24 cellular contexts compared by ENCODE assay signal in genomic region chr3:49611714-49612113, GRCh38. TPM values are rescaled to one million over a fixed set of nuclear protein-coding genes. Genes with fewer than 3 reads are reported as not detected.
DNase-seq lines count a peak whose midpoint lies in the region; ATAC-seq and TF ChIP-seq lines count a peak whose summit lies in the region.
"Had no signal": no experiment of that assay in that cellular context is flagged by ENCODE, and none has a peak within 500 bp of the region (broad histone marks: within the 10 kb centered on the region; RNA-seq: fewer than 3 reads in every experiment).

No MANE protein-coding gene starts in this region.

- no peak overlapping the region for H3K9ac ChIP-seq in endodermal cell (ENCODE audit: extremely low read depth, low read length, poor library complexity, severe bottlenecking)
- H3K9ac ChIP-seq: BLaER1 treated with 17β-estradiol and CSF1 and Interleukin-3, amounts not matched to agents 10 nM and 100 nM had no signal

- H3K4me3 ChIP-seq in breast epithelium (no peak overlapping the region), endodermal cell (ENCODE audit: low read length) (no peak overlapping the region), upper lobe of right lung (no peak overlapping the region)
- H3K4me3 ChIP-seq: BLaER1 treated with 17β-estradiol and CSF1 and Interleukin-3, amounts not matched to agents 10 nM and 100 nM; HAP-1 had no signal

- no peak overlapping the region for H3K27ac Mint-ChIP-seq in MCF 10A (ENCODE audit: low read depth, unreplicated experiment)
- no peak overlapping the region for H3K27ac Mint-ChIP-seq in endodermal cell
- H3K27ac Mint-ChIP-seq: CD4-positive, alpha-beta T cell; HFFc6 had no signal

- no TSS peak for BruUV-seq in MCF 10A (replicated peaks; lab: Mats Ljungman, UMichigan)

- POLR2A ChIA-PET in MCF 10A (lab: Yijun Ruan, JAX): interaction anchor here (0.6 to 1.0 kb wide), 3 partner anchors 9 to 27 kb away, joined by 3 read pairs; no protein-coding TSS in a partner anchor

- TF ChIP-seq CTCF in MCF 10A (IDR thresholded peaks at IDR 0.05; ENCODE audit: unreplicated experiment) (no peak), breast epithelium (IDR thresholded peaks at IDR 0.05) (no peak), endodermal cell (conservative IDR thresholded peaks at IDR 0.05) (no peak), upper lobe of right lung (IDR thresholded peaks at IDR 0.05) (no peak)

- TF ChIP-seq POLR2A in breast epithelium (IDR thresholded peaks at IDR 0.05): no peak

- H3K9me3 ChIP-seq in breast epithelium: no peaks in the 10 kb centered on the region
- H3K9me3 ChIP-seq in endodermal cell (ENCODE audit: control insufficient read depth, low read length): no peaks in the 10 kb centered on the region
- H3K9me3 ChIP-seq in upper lobe of right lung: peaks cover 4% of the 10 kb centered on the region
- H3K9me3 ChIP-seq: HAP-1 had no signal

- H3K9me3 Mint-ChIP-seq in MCF 10A (ENCODE audit: unreplicated experiment) (no peaks in the 10 kb centered on the region), endodermal cell (peaks cover 4% of the 10 kb centered on the region)
- H3K9me3 Mint-ChIP-seq: HFFc6 had no signal

- peaks cover 13% of the 10 kb centered on the region for H3K4me1 Mint-ChIP-seq in MCF 10A (ENCODE audit: insufficient read depth, unreplicated experiment)
- peaks cover 6% of the 10 kb centered on the region for H3K4me1 Mint-ChIP-seq in endodermal cell

- no peaks in the 10 kb centered on the region for H3K4me1 ChIP-seq in breast epithelium
- H3K4me1 ChIP-seq in endodermal cell (ENCODE audit: control insufficient read depth, insufficient read depth, low read length): no peaks in the 10 kb centered on the region
- H3K4me1 ChIP-seq in upper lobe of right lung: no peaks in the 10 kb centered on the region
- H3K4me1 ChIP-seq: BLaER1 treated with 17β-estradiol and CSF1 and Interleukin-3, amounts not matched to agents 10 nM and 100 nM; HAP-1 had no signal

- H3K27ac ChIP-seq in breast epithelium: no peak overlapping the region
- no peak overlapping the region for H3K27ac ChIP-seq in endodermal cell (ENCODE audit: low read depth, low read length)
- no peak overlapping the region for H3K27ac ChIP-seq in upper lobe of right lung
- H3K27ac ChIP-seq: BLaER1 treated with 17β-estradiol and CSF1 and Interleukin-3, amounts not matched to agents 10 nM and 100 nM had no signal

- H3K36me3 Mint-ChIP-seq in MCF 10A (ENCODE audit: insufficient read depth, unreplicated experiment): peaks cover 12% of the 10 kb centered on the region
- H3K36me3 Mint-ChIP-seq in endodermal cell (ENCODE audit: low read depth): peaks cover 2% of the 10 kb centered on the region

- H3K4me3 Mint-ChIP-seq in MCF 10A (ENCODE audit: unreplicated experiment) (no peak overlapping the region), endodermal cell (no peak overlapping the region)
- H3K4me3 Mint-ChIP-seq: CD4-positive, alpha-beta T cell; HFFc6 had no signal

- no peak for ATAC-seq in upper lobe of right lung
- no peak for ATAC-seq in GM21528 (IDR thresholded peaks at IDR 0.05; ENCODE audit: low FRiP score, unreplicated experiment)

- CTCF ChIA-PET in MCF 10A (lab: Yijun Ruan, JAX): interaction anchor here (0.6 to 1.1 kb wide), 2 partner anchors 12 to 73 kb away, joined by 3 to 4 read pairs; no protein-coding TSS in a partner anchor

- peak; percentile 66 for DNase-seq in MCF 10A (ENCODE audit: unreplicated experiment)
- no peak for DNase-seq in breast epithelium (ENCODE audit: low spot score in 2 of 2)
- peak; percentile 22 for DNase-seq in endodermal cell
- DNase-seq in mesenteric fat pad (ENCODE audit: low spot score): peak; percentile 3
- DNase-seq in upper lobe of right lung: peak; percentile 11
- DNase-seq in SW 1271 (lab: John Stamatoyannopoulos, UW): no peak
- DNase-seq in COLO829 (ENCODE audit: low spot score): no peak
- DNase-seq: AML-193; CD4-positive, alpha-beta T cell; COR-L47; DMS53; GOT3; HFFc6; Karpas-422; MM.1S; NCI-H2029; NCI-H446 treated with DMSO at 0.1 percent for 48 hours; NCI-H526 treated with DMSO at 0.1 percent for 48 hours; RPMI8226; SHP77 had no signal

- intact Hi-C loops in MCF 10A (cut with micrococcal nuclease) (no loop called here), breast epithelium (cut with DNase I; ENCODE audit: low total_unique reads) (no loop called here), upper lobe of right lung (cut with DNase I) (no loop called here)

- H3K27me3 ChIP-seq in breast epithelium (no peaks in the 10 kb centered on the region), endodermal cell (ENCODE audit: control insufficient read depth, insufficient read depth, low read length, poor library complexity, severe bottlenecking) (no peaks in the 10 kb centered on the region), upper lobe of right lung (no peaks in the 10 kb centered on the region)
- H3K27me3 ChIP-seq: BLaER1 treated with 17β-estradiol and CSF1 and Interleukin-3, amounts not matched to agents 10 nM and 100 nM had no signal

- H3K36me3 ChIP-seq in breast epithelium (no peaks in the 10 kb centered on the region), endodermal cell (ENCODE audit: control insufficient read depth, insufficient read depth, low read length) (no peaks in the 10 kb centered on the region), upper lobe of right lung (no peaks in the 10 kb centered on the region)
- H3K36me3 ChIP-seq: BLaER1 treated with 17β-estradiol and CSF1 and Interleukin-3, amounts not matched to agents 10 nM and 100 nM; HAP-1 had no signal

- H3K27me3 Mint-ChIP-seq in MCF 10A (ENCODE audit: insufficient read depth, unreplicated experiment): no peaks in the 10 kb centered on the region
- no peaks in the 10 kb centered on the region for H3K27me3 Mint-ChIP-seq in endodermal cell (ENCODE audit: insufficient read depth)
- H3K27me3 Mint-ChIP-seq: CD4-positive, alpha-beta T cell had no signal

RNA-seq across cellular contexts. Expression of gene BSN, which starts 57.4 kb away (rescaled TPM):
- 0.10 and 0.37 TPM in 2 replicates for total RNA-seq in MCF 10A (2022)
- total RNA-seq in breast epithelium: under 1 TPM; 0.15 to 0.48 (median 0.33) TPM
- total RNA-seq in endodermal cell: 1 to 10 TPM; 2.4 to 2.5 TPM
- 3.3 TPM for polyA plus RNA-seq in endodermal cell (2013, experiment 1 of 2)
- 3.9 TPM for polyA plus RNA-seq in endodermal cell (2013, experiment 2 of 2)
- total RNA-seq in mesenteric fat pad: 0.16 TPM
- total RNA-seq in upper lobe of right lung: 0.43 TPM
- polyA plus RNA-seq: AG04450 had no signal

Comparison
In these comparisons a context has a peak if more than half of its experiments do, and no peak if none do; other contexts are left out.
1. DNase-seq: peak in MCF 10A (single experiment), endodermal cell (single experiment), mesenteric fat pad (single experiment) and upper lobe of right lung (single experiment); none in breast epithelium (0 of 2), SW 1271 (0 of 2) and COLO829 (single experiment).